ENCODE assay signal across 1 cellular context in the genomic region with DNA sequence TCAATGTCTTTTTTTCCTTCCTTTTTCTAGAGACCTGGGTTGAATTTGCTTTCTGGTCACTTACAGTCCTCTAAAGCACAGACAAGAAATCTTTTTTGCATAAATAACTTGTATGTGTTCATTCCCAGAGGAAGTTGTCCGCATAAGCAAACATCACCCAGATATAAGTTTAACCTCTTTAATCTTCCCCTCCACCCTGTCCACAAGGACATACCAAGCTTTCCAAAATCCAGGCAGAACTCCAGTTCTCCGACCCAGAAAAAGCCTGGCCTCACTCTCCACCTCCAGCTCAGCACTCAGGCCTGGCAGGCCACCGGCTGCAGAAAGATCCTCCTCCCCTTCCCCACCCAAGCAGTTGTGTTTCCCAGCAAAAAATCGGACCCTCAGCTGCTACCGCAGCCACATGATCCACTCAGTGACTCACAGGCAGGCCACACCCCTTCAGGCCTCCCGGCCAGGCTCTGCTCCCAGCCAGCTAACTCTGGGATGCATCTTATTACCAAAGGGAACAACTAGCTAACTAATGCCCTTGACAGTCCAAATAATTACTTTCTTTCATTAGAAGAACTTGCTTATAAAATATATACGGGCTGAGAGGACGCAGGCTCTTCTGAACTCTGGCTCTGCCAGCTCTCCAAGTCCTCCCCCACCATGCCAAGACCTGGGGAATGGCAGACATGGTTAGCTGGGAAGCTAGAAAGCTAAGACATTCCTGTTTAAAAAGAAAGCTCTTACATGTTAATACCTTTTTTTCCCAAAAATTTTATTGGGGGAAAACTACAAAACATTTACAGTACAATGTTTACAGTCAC.
A peak's percentile ranks its signal among the peaks of the same experiment; 100 is the strongest.
TF ChIP-seq lines count a peak whose summit lies in the region.

No MANE protein-coding gene starts in this region.

TF ChIP-seq in HepG2, 621 proteins besides CTCF, POLR2A, EP300 and RAD21 (continued from another document and continues in another):
- TF ChIP-seq, protein P1, sequence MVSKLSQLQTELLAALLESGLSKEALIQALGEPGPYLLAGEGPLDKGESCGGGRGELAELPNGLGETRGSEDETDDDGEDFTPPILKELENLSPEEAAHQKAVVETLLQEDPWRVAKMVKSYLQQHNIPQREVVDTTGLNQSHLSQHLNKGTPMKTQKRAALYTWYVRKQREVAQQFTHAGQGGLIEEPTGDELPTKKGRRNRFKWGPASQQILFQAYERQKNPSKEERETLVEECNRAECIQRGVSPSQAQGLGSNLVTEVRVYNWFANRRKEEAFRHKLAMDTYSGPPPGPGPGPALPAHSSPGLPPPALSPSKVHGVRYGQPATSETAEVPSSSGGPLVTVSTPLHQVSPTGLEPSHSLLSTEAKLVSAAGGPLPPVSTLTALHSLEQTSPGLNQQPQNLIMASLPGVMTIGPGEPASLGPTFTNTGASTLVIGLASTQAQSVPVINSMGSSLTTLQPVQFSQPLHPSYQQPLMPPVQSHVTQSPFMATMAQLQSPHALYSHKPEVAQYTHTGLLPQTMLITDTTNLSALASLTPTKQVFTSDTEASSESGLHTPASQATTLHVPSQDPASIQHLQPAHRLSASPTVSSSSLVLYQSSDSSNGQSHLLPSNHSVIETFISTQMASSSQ (IDR thresholded peaks at IDR 0.05; ENCODE audit: low read depth), result peak; percentile 42; the same call in 1 of the 2 replicates
- TF ChIP-seq, protein P1 (CRISPR knock-in tag; IDR thresholded peaks at IDR 0.05; ENCODE audit: borderline replicate concordance), result peak; percentile 57; the same call in 1 of the 2 replicates
- TF ChIP-seq, protein P2, sequence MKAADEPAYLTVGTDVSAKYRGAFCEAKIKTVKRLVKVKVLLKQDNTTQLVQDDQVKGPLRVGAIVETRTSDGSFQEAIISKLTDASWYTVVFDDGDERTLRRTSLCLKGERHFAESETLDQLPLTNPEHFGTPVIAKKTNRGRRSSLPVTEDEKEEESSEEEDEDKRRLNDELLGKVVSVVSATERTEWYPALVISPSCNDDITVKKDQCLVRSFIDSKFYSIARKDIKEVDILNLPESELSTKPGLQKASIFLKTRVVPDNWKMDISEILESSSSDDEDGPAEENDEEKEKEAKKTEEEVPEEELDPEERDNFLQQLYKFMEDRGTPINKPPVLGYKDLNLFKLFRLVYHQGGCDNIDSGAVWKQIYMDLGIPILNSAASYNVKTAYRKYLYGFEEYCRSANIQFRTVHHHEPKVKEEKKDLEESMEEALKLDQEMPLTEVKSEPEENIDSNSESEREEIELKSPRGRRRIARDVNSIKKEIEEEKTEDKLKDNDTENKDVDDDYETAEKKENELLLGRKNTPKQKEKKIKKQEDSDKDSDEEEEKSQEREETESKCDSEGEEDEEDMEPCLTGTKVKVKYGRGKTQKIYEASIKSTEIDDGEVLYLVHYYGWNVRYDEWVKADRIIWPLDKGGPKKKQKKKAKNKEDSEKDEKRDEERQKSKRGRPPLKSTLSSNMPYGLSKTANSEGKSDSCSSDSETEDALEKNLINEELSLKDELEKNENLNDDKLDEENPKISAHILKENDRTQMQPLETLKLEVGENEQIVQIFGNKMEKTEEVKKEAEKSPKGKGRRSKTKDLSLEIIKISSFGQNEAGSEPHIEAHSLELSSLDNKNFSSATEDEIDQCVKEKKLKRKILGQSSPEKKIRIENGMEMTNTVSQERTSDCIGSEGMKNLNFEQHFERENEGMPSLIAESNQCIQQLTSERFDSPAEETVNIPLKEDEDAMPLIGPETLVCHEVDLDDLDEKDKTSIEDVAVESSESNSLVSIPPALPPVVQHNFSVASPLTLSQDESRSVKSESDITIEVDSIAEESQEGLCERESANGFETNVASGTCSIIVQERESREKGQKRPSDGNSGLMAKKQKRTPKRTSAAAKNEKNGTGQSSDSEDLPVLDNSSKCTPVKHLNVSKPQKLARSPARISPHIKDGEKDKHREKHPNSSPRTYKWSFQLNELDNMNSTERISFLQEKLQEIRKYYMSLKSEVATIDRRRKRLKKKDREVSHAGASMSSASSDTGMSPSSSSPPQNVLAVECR (CRISPR knock-in tag; IDR thresholded peaks at IDR 0.05; ENCODE audit: borderline replicate concordance), result peak; percentile 76; the same call in 1 of the 2 replicates
- TF ChIP-seq, protein P3, sequence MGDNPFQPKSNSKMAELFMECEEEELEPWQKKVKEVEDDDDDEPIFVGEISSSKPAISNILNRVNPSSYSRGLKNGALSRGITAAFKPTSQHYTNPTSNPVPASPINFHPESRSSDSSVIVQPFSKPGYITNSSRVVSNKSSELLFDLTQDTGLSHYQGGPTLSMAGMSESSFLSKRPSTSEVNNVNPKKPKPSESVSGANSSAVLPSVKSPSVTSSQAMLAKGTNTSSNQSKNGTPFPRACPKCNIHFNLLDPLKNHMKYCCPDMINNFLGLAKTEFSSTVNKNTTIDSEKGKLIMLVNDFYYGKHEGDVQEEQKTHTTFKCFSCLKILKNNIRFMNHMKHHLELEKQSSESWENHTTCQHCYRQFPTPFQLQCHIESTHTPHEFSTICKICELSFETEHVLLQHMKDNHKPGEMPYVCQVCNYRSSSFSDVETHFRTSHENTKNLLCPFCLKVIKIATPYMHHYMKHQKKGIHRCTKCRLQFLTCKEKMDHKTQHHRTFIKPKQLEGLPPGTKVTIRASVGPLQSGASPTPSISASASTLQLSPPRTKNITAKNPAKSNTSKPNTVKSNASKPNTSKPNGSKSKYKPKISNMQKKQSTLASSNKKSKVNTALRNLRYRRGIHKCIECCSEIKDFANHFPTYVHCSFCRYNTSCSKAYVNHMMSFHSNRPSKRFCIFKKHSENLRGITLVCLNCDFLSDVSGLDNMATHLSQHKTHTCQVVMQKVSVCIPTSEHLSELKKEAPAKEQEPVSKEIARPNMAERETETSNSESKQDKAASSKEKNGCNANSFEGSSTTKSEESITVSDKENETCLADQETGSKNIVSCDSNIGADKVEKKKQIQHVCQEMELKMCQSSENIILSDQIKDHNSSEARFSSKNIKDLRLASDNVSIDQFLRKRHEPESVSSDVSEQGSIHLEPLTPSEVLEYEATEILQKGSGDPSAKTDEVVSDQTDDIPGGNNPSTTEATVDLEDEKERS (CRISPR knock-in tag; IDR thresholded peaks at IDR 0.05), result peak; percentile 72; the same call in 1 of the 2 replicates
- TF ChIP-seq MIXL1 (CRISPR knock-in tag; IDR thresholded peaks at IDR 0.05) (peak; percentile 64), KLF9 (CRISPR knock-in tag; IDR thresholded peaks at IDR 0.05; ENCODE audit: low read depth) (peak; percentile 98), RBFOX2 (IDR thresholded peaks at IDR 0.05; ENCODE audit: low read depth, low read length) (peak; percentile 88), GLI4 (CRISPR knock-in tag; IDR thresholded peaks at IDR 0.05; ENCODE audit: borderline replicate concordance) (peak; percentile 95; the same call in 1 of the 2 replicates), HNF4G (IDR thresholded peaks at IDR 0.05; ENCODE audit: borderline replicate concordance, low read depth, low read length) (0 out of 2 replicates have a peak, but pooled peaks have one; percentile 4), HNF4G (CRISPR knock-in tag; IDR thresholded peaks at IDR 0.05; ENCODE audit: borderline replicate concordance, low read depth) (peak; percentile 48; the same call in 1 of the 2 replicates), ZNF614 (CRISPR knock-in tag; IDR thresholded peaks at IDR 0.05; ENCODE audit: borderline replicate concordance) (peak; percentile 78; the same call in 1 of the 2 replicates), RXRB (CRISPR knock-in tag; IDR thresholded peaks at IDR 0.05; ENCODE audit: borderline replicate concordance) (peak; percentile 83), TEAD3 (CRISPR knock-in tag; optimal IDR thresholded peaks at IDR 0.05; ENCODE audit: borderline replicate concordance) (peak; percentile 72), NCOR1 (IDR thresholded peaks at IDR 0.05; ENCODE audit: borderline replicate concordance, low read length) (0 out of 2 replicates have a peak, but pooled peaks have one; percentile 11), ZBTB1 (CRISPR knock-in tag; IDR thresholded peaks at IDR 0.05; ENCODE audit: borderline replicate concordance) (no peak), PRMT3 (CRISPR knock-in tag; IDR thresholded peaks at IDR 0.05; ENCODE audit: borderline replicate concordance, low read depth) (peak; percentile 73), FOXA1 (IDR thresholded peaks at IDR 0.05) (no peak), FOXA1 (CRISPR knock-in tag; IDR thresholded peaks at IDR 0.05) (peak; percentile 37; the same call in 1 of the 2 replicates), SMARCC2 (IDR thresholded peaks at IDR 0.05) (no peak)
- TF ChIP-seq, protein P4, sequence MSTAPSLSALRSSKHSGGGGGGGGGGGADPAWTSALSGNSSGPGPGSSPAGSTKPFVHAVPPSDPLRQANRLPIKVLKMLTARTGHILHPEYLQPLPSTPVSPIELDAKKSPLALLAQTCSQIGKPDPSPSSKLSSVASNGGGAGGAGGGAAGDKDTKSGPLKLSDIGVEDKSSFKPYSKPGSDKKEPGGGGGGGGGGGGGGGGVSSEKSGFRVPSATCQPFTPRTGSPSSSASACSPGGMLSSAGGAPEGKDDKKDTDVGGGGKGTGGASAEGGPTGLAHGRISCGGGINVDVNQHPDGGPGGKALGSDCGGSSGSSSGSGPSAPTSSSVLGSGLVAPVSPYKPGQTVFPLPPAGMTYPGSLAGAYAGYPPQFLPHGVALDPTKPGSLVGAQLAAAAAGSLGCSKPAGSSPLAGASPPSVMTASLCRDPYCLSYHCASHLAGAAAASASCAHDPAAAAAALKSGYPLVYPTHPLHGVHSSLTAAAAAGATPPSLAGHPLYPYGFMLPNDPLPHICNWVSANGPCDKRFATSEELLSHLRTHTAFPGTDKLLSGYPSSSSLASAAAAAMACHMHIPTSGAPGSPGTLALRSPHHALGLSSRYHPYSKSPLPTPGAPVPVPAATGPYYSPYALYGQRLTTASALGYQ (CRISPR knock-in tag; IDR thresholded peaks at IDR 0.05), result 0 out of 2 replicates have a peak, but pooled peaks have one; percentile 63
- TF ChIP-seq, protein P5, sequence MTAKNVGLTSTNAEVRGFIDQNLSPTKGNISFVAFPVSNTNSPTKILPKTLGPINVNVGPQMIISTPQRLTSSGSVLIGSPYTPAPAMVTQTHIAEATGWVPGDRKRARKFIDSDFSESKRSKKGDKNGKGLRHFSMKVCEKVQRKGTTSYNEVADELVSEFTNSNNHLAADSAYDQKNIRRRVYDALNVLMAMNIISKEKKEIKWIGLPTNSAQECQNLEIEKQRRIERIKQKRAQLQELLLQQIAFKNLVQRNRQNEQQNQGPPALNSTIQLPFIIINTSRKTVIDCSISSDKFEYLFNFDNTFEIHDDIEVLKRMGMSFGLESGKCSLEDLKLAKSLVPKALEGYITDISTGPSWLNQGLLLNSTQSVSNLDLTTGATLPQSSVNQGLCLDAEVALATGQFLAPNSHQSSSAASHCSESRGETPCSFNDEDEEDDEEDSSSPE (CRISPR knock-in tag; IDR thresholded peaks at IDR 0.05), result peak; percentile 50; the same call in 1 of the 2 replicates
- TF ChIP-seq, protein P6, sequence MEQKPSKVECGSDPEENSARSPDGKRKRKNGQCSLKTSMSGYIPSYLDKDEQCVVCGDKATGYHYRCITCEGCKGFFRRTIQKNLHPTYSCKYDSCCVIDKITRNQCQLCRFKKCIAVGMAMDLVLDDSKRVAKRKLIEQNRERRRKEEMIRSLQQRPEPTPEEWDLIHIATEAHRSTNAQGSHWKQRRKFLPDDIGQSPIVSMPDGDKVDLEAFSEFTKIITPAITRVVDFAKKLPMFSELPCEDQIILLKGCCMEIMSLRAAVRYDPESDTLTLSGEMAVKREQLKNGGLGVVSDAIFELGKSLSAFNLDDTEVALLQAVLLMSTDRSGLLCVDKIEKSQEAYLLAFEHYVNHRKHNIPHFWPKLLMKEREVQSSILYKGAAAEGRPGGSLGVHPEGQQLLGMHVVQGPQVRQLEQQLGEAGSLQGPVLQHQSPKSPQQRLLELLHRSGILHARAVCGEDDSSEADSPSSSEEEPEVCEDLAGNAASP (CRISPR knock-in tag; IDR thresholded peaks at IDR 0.05; ENCODE audit: borderline replicate concordance), result peak; percentile 60; the same call in 1 of the 2 replicates
- TF ChIP-seq, protein P7, sequence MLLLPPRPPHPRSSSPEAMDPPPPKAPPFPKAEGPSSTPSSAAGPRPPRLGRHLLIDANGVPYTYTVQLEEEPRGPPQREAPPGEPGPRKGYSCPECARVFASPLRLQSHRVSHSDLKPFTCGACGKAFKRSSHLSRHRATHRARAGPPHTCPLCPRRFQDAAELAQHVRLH (CRISPR knock-in tag; IDR thresholded peaks at IDR 0.05; ENCODE audit: borderline replicate concordance, low read depth), result peak; percentile 82
- TF ChIP-seq, protein P8, sequence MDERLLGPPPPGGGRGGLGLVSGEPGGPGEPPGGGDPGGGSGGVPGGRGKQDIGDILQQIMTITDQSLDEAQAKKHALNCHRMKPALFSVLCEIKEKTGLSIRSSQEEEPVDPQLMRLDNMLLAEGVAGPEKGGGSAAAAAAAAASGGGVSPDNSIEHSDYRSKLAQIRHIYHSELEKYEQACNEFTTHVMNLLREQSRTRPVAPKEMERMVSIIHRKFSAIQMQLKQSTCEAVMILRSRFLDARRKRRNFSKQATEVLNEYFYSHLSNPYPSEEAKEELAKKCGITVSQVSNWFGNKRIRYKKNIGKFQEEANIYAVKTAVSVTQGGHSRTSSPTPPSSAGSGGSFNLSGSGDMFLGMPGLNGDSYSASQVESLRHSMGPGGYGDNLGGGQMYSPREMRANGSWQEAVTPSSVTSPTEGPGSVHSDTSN (CRISPR knock-in tag; IDR thresholded peaks at IDR 0.05), result peak; percentile 38
